In genomic region chr11:122632178-122632824, GRCh38 we compare ENCODE assay signal across 27 cellular contexts. TPM values are rescaled to one million over a fixed set of nuclear protein-coding genes. Genes with fewer than 3 reads are reported as not detected.
DNase-seq lines count a peak whose midpoint lies in the region; ATAC-seq, FAIRE-seq and TF ChIP-seq lines count a peak whose summit lies in the region.
"Had no signal": no experiment of that assay in that cellular context is flagged by ENCODE, and none has a peak within 500 bp of the region (broad histone marks: within the 10 kb centered on the region; RNA-seq: fewer than 3 reads in every experiment).

No MANE protein-coding gene starts in this region.

- no peak overlapping the region for H2BK20ac ChIP-seq in IMR-90 (ENCODE audit: low read depth, low read length)

- dilution Hi-C loops in IMR-90 (cut with HindIII; ENCODE audit: low sequenced_read_pairs, unreplicated experiment) (no loop called here), endothelial cell of umbilical vein (cut with MboI; ENCODE audit: extremely low pct_ligation_motif_present, low sequenced_read_pairs) (no loop called here)

- CTCF ChIA-PET in IMR-90 (lab: Yijun Ruan, JAX): interaction anchor here (0.6 to 4.5 kb wide), 9 partner anchors 20 to 871 kb away, joined by 3 to 28 read pairs (median 4); no protein-coding TSS in a partner anchor
- CTCF ChIA-PET in endothelial cell of umbilical vein (lab: Charles Lee): interaction anchor here (0.5 to 16.3 kb wide), 17 partner anchors 11 to 391 kb away, joined by 3 to 720 read pairs (median 4); partner anchors contain the start of gene UBASH3B

- 0 out of 2 replicates have a peak overlapping the region, but pooled peaks have one; percentile 53 for H3K14ac ChIP-seq in IMR-90 (replicated peaks; ENCODE audit: low read depth, low read length)

- H3K9me1 ChIP-seq in IMR-90 (ENCODE audit: insufficient read depth, low read length): no peaks in the 10 kb centered on the region; the same call in 1 of the 2 replicates
- H3K9me1 ChIP-seq in endothelial cell of umbilical vein (replicated peaks; ENCODE audit: control insufficient read depth, extremely low read depth, insufficient read depth, low read length): no peaks in the 10 kb centered on the region

- DNase-seq in EL: peak; percentile 37
- DNase-seq in IMR-90: no peak
- no peak for DNase-seq in endothelial cell of umbilical vein (ENCODE audit: low read depth, low spot score)
- DNase-seq in retinal pigment epithelial cell (ENCODE audit: low read depth): peak; percentile 26
- no peak for DNase-seq in GM19238 (ENCODE audit: insufficient read length, low spot score)
- DNase-seq: activated CD4-positive, alpha-beta memory T cell treated with anti-CD3 and anti-CD28 coated beads, Interleukin-2, amount 10 ng/mL, durations not matched to agents 7 days and 5 days; activated CD4-positive, CD25-positive, alpha-beta regulatory T cell; activated T-cell treated with anti-CD3 and anti-CD28 coated beads, Interleukin-2, amount 50 U/mL, for 1 hour; aorta; BE2C; dorsolateral prefrontal cortex; foreskin fibroblast; immature natural killer cell; Karpas-422; NCI-H226; NCI-H748 treated with DMSO at 0.1 percent for 48 hours; psoas muscle; stimulated activated CD4-positive, alpha-beta T cell treated with anti-CD3 and anti-CD28 coated beads, Interleukin-2, amount 100 ng/mL, for 24 hours; T1000; testis had no signal

- H4K5ac ChIP-seq in IMR-90 (ENCODE audit: low read depth, low read length): peak overlapping the region; percentile 5; the same call in 1 of the 2 replicates

- TF ChIP-seq CTCF in IMR-90 (conservative IDR thresholded peaks at IDR 0.05; ENCODE audit: low read depth, low read length) (no peak), endothelial cell of umbilical vein (IDR thresholded peaks at IDR 0.05; ENCODE audit: extremely low read depth in 1 of 2, insufficient read depth in 1 of 2, low read depth in 1 of 2, low read length in 2 of 2) (no peak), retinal pigment epithelial cell (conservative IDR thresholded peaks at IDR 0.05; ENCODE audit: low read depth, low read length) (no peak)

- POLR2A ChIA-PET in IMR-90 (lab: Charles Lee; ENCODE audit: unreplicated experiment) (no interaction called here), endothelial cell of umbilical vein (lab: Charles Lee) (no interaction called here)

- intact Hi-C loops in IMR-90 (cut with micrococcal nuclease): loop anchor here (2.0 kb wide), 1 partner anchor 390 kb away; no protein-coding TSS in a partner anchor
- intact Hi-C loops in endothelial cell of umbilical vein (cut with micrococcal nuclease): loop anchor here (2.0 kb wide), 2 partner anchors 80 to 390 kb away; no protein-coding TSS in a partner anchor

- H2BK15ac ChIP-seq in IMR-90 (ENCODE audit: low read depth, low read length): no peak overlapping the region

- H2BK120ac ChIP-seq in IMR-90 (ENCODE audit: low read depth, low read length): peak overlapping the region; percentile 28

- no peaks in the 10 kb centered on the region for H3K79me2 ChIP-seq in endothelial cell of umbilical vein (ENCODE audit: control insufficient read depth, insufficient read depth, low read length)
- H3K79me2 ChIP-seq: hepatocyte had no signal

- WGBS in IMR-90 (ENCODE audit: extremely low coverage in 2 of 2, insufficient read length in 1 of 2), 2 experiments: 45% methylated on average over 4 of the region's 11 CpGs; no CpG with 5 or more reads in 1 of the 2 experiments

- H4K8ac ChIP-seq in IMR-90 (ENCODE audit: low read depth in 2 of 2, low read length in 2 of 2): peak overlapping the region in 1 of 2 experiments; percentile 29; a peak in 2 of 4 replicates

- H2AK5ac ChIP-seq in IMR-90 (ENCODE audit: low read depth, low read length): no peak overlapping the region

- ATAC-seq in IMR-90 (ENCODE audit: low read depth) (no peak), HG02678 (IDR thresholded peaks at IDR 0.05; ENCODE audit: unreplicated experiment) (no peak), GM18505 (IDR thresholded peaks at IDR 0.05; ENCODE audit: unreplicated experiment) (no peak)
- ATAC-seq: Right ventricle myocardium inferior; stimulated activated memory B cell treated with anti-CD40 and anti-IgM and Interleukin-4, amounts not matched to agents 10 μg/mL and 1 μg/mL and 100 μg/mL, for 72 hours had no signal

- peaks cover 9% of the 10 kb centered on the region for H3K4me1 ChIP-seq in IMR-90 (ENCODE audit: control insufficient read depth, insufficient read depth, low read length)
- H3K4me1 ChIP-seq in endothelial cell of umbilical vein (ENCODE audit: control insufficient read depth, extremely low read depth, insufficient read depth, low read length): peaks cover 6% of the 10 kb centered on the region
- H3K4me1 ChIP-seq: BE2C, psoas muscle, testis had no signal

- H4K20me1 ChIP-seq in IMR-90 (ENCODE audit: insufficient read depth, low read length) (no peaks in the 10 kb centered on the region), endothelial cell of umbilical vein (replicated peaks; ENCODE audit: control insufficient read depth, extremely low read depth, insufficient read depth, low read length) (no peaks in the 10 kb centered on the region)

- H4K91ac ChIP-seq in IMR-90 (ENCODE audit: insufficient read depth, low read depth, low read length): no peak overlapping the region

- H3K9me3 ChIP-seq in IMR-90 (ENCODE audit: control insufficient read depth, insufficient read depth, low read length) (no peaks in the 10 kb centered on the region), endothelial cell of umbilical vein (replicated peaks; ENCODE audit: control insufficient read depth, insufficient read depth, low read length) (no peaks in the 10 kb centered on the region)
- H3K9me3 ChIP-seq: BE2C, psoas muscle, testis had no signal

- no TSS peak for BruUV-seq in IMR-90 (replicated peaks; lab: Mats Ljungman, UMichigan)
- BruUV-seq in endothelial cell of umbilical vein (replicated peaks; lab: Mats Ljungman, UMichigan): no TSS peak

- no peak for TF ChIP-seq RAD21 in IMR-90 (IDR thresholded peaks at IDR 0.05; ENCODE audit: low read length)

- H3K27ac ChIP-seq in IMR-90 (ENCODE audit: insufficient read depth, low read length) (peak overlapping the region; percentile 5), endothelial cell of umbilical vein (ENCODE audit: insufficient read depth, low read depth, low read length) (no peak overlapping the region)
- H3K27ac ChIP-seq: dorsolateral prefrontal cortex, hepatocyte, psoas muscle, testis had no signal

- H3K18ac ChIP-seq in IMR-90 (ENCODE audit: low read depth, low read length): peak overlapping the region; percentile 13; the same call in 1 of the 2 replicates

- peak overlapping the region; percentile 49 for H3K4ac ChIP-seq in IMR-90 (ENCODE audit: low read depth, low read length)

- peak overlapping the region; percentile 11 for H2BK5ac ChIP-seq in IMR-90 (ENCODE audit: low read depth, low read length, poor library complexity, severe bottlenecking)

- H3K4me2 ChIP-seq in IMR-90 (ENCODE audit: low read depth, low read length) (peak overlapping the region; percentile 1), endothelial cell of umbilical vein (ENCODE audit: insufficient read depth, low read length) (peak overlapping the region; percentile 13)
- H3K4me2 ChIP-seq: hepatocyte had no signal

- TF ChIP-seq POLR2A in IMR-90 (IDR thresholded peaks at IDR 0.05; ENCODE audit: low read depth, low read length) (no peak), endothelial cell of umbilical vein (IDR thresholded peaks at IDR 0.05; ENCODE audit: low read depth, low read length) (no peak), GM18505 (IDR thresholded peaks at IDR 0.05; ENCODE audit: borderline replicate concordance, extremely low read depth, insufficient read depth, insufficient read length) (no peak)

- no peak overlapping the region for H3K56ac ChIP-seq in IMR-90 (ENCODE audit: extremely low read depth, insufficient read depth, low read length)

- H3K9ac ChIP-seq in IMR-90 (ENCODE audit: low read depth, low read length) (no peak overlapping the region), endothelial cell of umbilical vein (replicated peaks; ENCODE audit: extremely low read depth, insufficient read depth, low read length) (no peak overlapping the region)

- in situ Hi-C loops in IMR-90 (cut with MboI; ENCODE audit: low sequenced_read_pairs): loop anchor here (5.0 to 10.0 kb wide), 3 partner anchors 150 to 392 kb away; no protein-coding TSS in a partner anchor

- FAIRE-seq in endothelial cell of umbilical vein (lab: Jason Lieb, UNC): no peak
- FAIRE-seq: GM18507, small intestine had no signal

- H2AFZ ChIP-seq in IMR-90 (replicated peaks; ENCODE audit: low read length, poor library complexity) (no peak overlapping the region), endothelial cell of umbilical vein (ENCODE audit: low read depth, low read length) (peak overlapping the region; percentile 33)
- H2AFZ ChIP-seq: hepatocyte had no signal

- H3K79me1 ChIP-seq in IMR-90 (ENCODE audit: low read depth in 1 of 2, low read length in 2 of 2): no peaks in the 10 kb centered on the region

- no peaks in the 10 kb centered on the region for H3K36me3 ChIP-seq in IMR-90 (ENCODE audit: control insufficient read depth, insufficient read depth, low read length)
- no peaks in the 10 kb centered on the region for H3K36me3 ChIP-seq in endothelial cell of umbilical vein (ENCODE audit: control insufficient read depth in 2 of 2, extremely low read depth in 1 of 2, insufficient read depth in 2 of 2, low read length in 2 of 2)
- H3K36me3 ChIP-seq: BE2C had no signal

- no peak overlapping the region for H2AK9ac ChIP-seq in IMR-90 (replicated peaks; ENCODE audit: low read depth, low read length, poor library complexity)

- peak overlapping the region; percentile 28; the same call in 1 of the 2 replicates for H3K23ac ChIP-seq in IMR-90 (ENCODE audit: low read depth, low read length)

- H3K27me3 ChIP-seq in IMR-90 (ENCODE audit: control insufficient read depth, insufficient read depth, low read length) (0 out of 2 replicates have a peak, but pooled peaks cover 2% of the 10 kb centered on the region), endothelial cell of umbilical vein (ENCODE audit: control insufficient read depth in 2 of 2, insufficient read depth in 2 of 2, low read length in 2 of 2) (peaks cover 0 to 2% of the 10 kb centered on the region in 2 experiments)
- H3K27me3 ChIP-seq: dorsolateral prefrontal cortex, hepatocyte, testis had no signal

- no peak overlapping the region for H3K4me3 ChIP-seq in IMR-90 (ENCODE audit: insufficient read depth, low read depth, low read length)
- no peak overlapping the region for H3K4me3 ChIP-seq in endothelial cell of umbilical vein (replicated peaks in 1 of 3; ENCODE audit: insufficient read depth in 1 of 3, low read depth in 1 of 3, low read length in 3 of 3)
- H3K4me3 ChIP-seq in retinal pigment epithelial cell (ENCODE audit: low read length): no peak overlapping the region
- H3K4me3 ChIP-seq: dorsolateral prefrontal cortex, hepatocyte, psoas muscle, testis had no signal

RNA-seq across cellular contexts. Expression of gene UBASH3B, which starts 23.2 kb away (rescaled TPM):
- 48.0 and 48.6 TPM in 2 replicates for total RNA-seq in IMR-90 (2012; rRNA removed)
- 27.2 and 28.5 TPM in 2 replicates for polyA plus RNA-seq in IMR-90 (2012; rRNA removed)
- polyA plus RNA-seq in IMR-90 (2012; cell fraction: cytosol; rRNA removed): 21.2 and 31.1 TPM in 2 replicates
- polyA plus RNA-seq in IMR-90 (2012; cell fraction: nucleus; rRNA removed; ENCODE audit: low replicate concordance): 23.4 and 27.3 TPM in 2 replicates
- total RNA-seq in endothelial cell of umbilical vein: 38.1 and 38.8 TPM in 2 replicates
- 20.5 and 23.7 TPM in 2 replicates for polyA plus RNA-seq in endothelial cell of umbilical vein
- 15.8 and 18.5 TPM in 2 replicates for polyA plus RNA-seq in endothelial cell of umbilical vein (2011; cell fraction: cytosol; rRNA removed)
- 16.8 and 17.3 TPM in 2 replicates for polyA plus RNA-seq in endothelial cell of umbilical vein (2011; cell fraction: nucleus; rRNA removed)
- 24.9 and 36.1 TPM in 2 replicates for polyA plus RNA-seq in endothelial cell of umbilical vein (2012)
- 56.3 and 71.7 TPM in 2 replicates for polyA minus RNA-seq in endothelial cell of umbilical vein
- polyA minus RNA-seq in endothelial cell of umbilical vein (2011; cell fraction: cytosol; rRNA and poly(A)+ RNA removed): 0.72 TPM
- polyA minus RNA-seq in endothelial cell of umbilical vein (2011; cell fraction: nucleus; rRNA and poly(A)+ RNA removed): 27.9 and 30.1 TPM in 2 replicates

Comparison
In these comparisons a context has a peak if more than half of its experiments do, and no peak if none do; other contexts are left out.
1. DNase-seq: peak in EL (single experiment) and retinal pigment epithelial cell (single experiment); none in IMR-90 (single experiment), endothelial cell of umbilical vein (single experiment) and GM19238 (single experiment).